8 cellular contexts compared by ENCODE assay signal in genomic region chr15:60396964-60397771, GRCh38. TPM values are rescaled to one million over a fixed set of nuclear protein-coding genes. Genes with fewer than 3 reads are reported as not detected.
DNase-seq lines count a peak whose midpoint lies in the region; ATAC-seq, FAIRE-seq and TF ChIP-seq lines count a peak whose summit lies in the region.

No MANE protein-coding gene starts in this region.

- intact Hi-C loops in CD14-positive monocyte (cut with micrococcal nuclease): loop anchor here (5.0 to 10.0 kb wide), 2 partner anchors 48 to 710 kb away; partner anchors contain the start of gene BNIP2 (in 1 of the 2)
- intact Hi-C loops in Right ventricle myocardium inferior (cut with DNase I): no loop called here

- peaks cover 0 to 6% (median 4%) of the 10 kb centered on the region in 3 donors for H3K27me3 Mint-ChIP-seq in CD14-positive monocyte (ENCODE audit: low read depth in 3 of 3)
- peaks cover 8% of the 10 kb centered on the region for H3K27me3 Mint-ChIP-seq in progenitor cell of endocrine pancreas

- peak; percentile 61 for FAIRE-seq in RCC 7860 (lab: Jason Lieb, UNC)

- no peak for TF ChIP-seq CTCF in CD14-positive monocyte (IDR thresholded peaks at IDR 0.05)
- no peak for TF ChIP-seq CTCF in progenitor cell of endocrine pancreas (IDR thresholded peaks at IDR 0.05; ENCODE audit: unreplicated experiment)

- H3K27ac Mint-ChIP-seq in CD14-positive monocyte: peak overlapping the region; percentile 97 to 100 (median 99)
- H3K27ac Mint-ChIP-seq in progenitor cell of endocrine pancreas: peak overlapping the region; percentile 97

- H3K9me3 Mint-ChIP-seq in CD14-positive monocyte (no peaks in the 10 kb centered on the region), progenitor cell of endocrine pancreas (ENCODE audit: low read depth) (no peaks in the 10 kb centered on the region)

- ATAC-seq in GM19043 (IDR thresholded peaks at IDR 0.05; ENCODE audit: low read depth, unreplicated experiment): peak; percentile 75
- peak; percentile 55 for ATAC-seq in HG03139 (IDR thresholded peaks at IDR 0.05; ENCODE audit: unreplicated experiment)
- peak; percentile 55 for ATAC-seq in Right ventricle myocardium inferior

- DNase-seq in CD14-positive monocyte (ENCODE audit: low spot score) (peak; percentile 85), RCC 7860 (ENCODE audit: low spot score) (peak; percentile 85), activated gamma-delta T cell treated with Interleukin-2 at 50 U/mL for 16 hours (peak; percentile 31), Right ventricle myocardium inferior (ENCODE audit: missing footprints) (peak; percentile 86), progenitor cell of endocrine pancreas (ENCODE audit: low spot score, unreplicated experiment) (peak; percentile 65), putamen (ENCODE audit: low spot score) (no peak)

- H3K4me3 Mint-ChIP-seq in CD14-positive monocyte (peak overlapping the region; percentile 94 to 99), progenitor cell of endocrine pancreas (ENCODE audit: low read depth) (peak overlapping the region; percentile 87)

- H3K36me3 Mint-ChIP-seq in CD14-positive monocyte: peaks cover 18 to 39% of the 10 kb centered on the region in 2 donors
- peaks cover 6% of the 10 kb centered on the region for H3K36me3 Mint-ChIP-seq in progenitor cell of endocrine pancreas (ENCODE audit: insufficient read depth)

- H3K4me1 Mint-ChIP-seq in CD14-positive monocyte (peaks cover 59% of the 10 kb centered on the region), progenitor cell of endocrine pancreas (ENCODE audit: low read depth) (peaks cover 57% of the 10 kb centered on the region)

RNA-seq across cellular contexts. Expression of gene ANXA2, which starts 0.6 kb away (rescaled TPM):
- 1,000 to 10,000 TPM; 2,046 to 2,079 TPM for polyA plus RNA-seq in CD14-positive monocyte
- 212 TPM for total RNA-seq in Right ventricle myocardium inferior
- total RNA-seq in progenitor cell of endocrine pancreas: 311 and 366 TPM in 2 replicates
